26 cellular contexts compared by ENCODE assay signal in genomic region chr1:67780637-67781036, GRCh38. TPM values are rescaled to one million over a fixed set of nuclear protein-coding genes. Genes with fewer than 3 reads are reported as not detected.
DNase-seq lines count a peak whose midpoint lies in the region; ATAC-seq, FAIRE-seq and TF ChIP-seq lines count a peak whose summit lies in the region.
"Had no signal": no experiment of that assay in that cellular context is flagged by ENCODE, and none has a peak within 500 bp of the region (broad histone marks: within the 10 kb centered on the region; RNA-seq: fewer than 3 reads in every experiment).

No MANE protein-coding gene starts in this region.

- no peak for FAIRE-seq in H54 (lab: Jason Lieb, UNC)
- FAIRE-seq: G401.6, GM19239 had no signal

- H3K36me3 ChIP-seq in right atrium auricular region (no peaks in the 10 kb centered on the region), aorta (ENCODE audit: control insufficient read depth in 1 of 2, insufficient read depth in 2 of 2, low read length in 1 of 2) (no peaks in the 10 kb centered on the region), hepatocyte (replicated peaks; ENCODE audit: insufficient read depth, low read depth) (no peaks in the 10 kb centered on the region)

- DNase-seq in Right ventricle myocardium superior: no peak
- DNase-seq in right atrium auricular region (ENCODE audit: low spot score): no peak
- DNase-seq in left cardiac atrium: no peak
- DNase-seq in sciatic nerve (ENCODE audit: low spot score): no peak
- no peak for DNase-seq in aorta
- no peak for DNase-seq in hepatocyte (ENCODE audit: low spot score)
- no peak for DNase-seq in H54 (ENCODE audit: insufficient read length, low spot score)
- DNase-seq: 8988T; Calu3; CD8-positive, alpha-beta memory T cell; KBM-7; MM.1S; NCI-H1048; NCI-H1436; NCI-H187 treated with DMSO at 0.1 percent for 48 hours; NCI-H2107; NCI-H446 treated with DMSO at 0.1 percent for 48 hours; NCI-H526 treated with DMSO at 0.1 percent for 48 hours; OCI-M1; SHP77 treated with DMSO at 0.1 percent for 48 hours had no signal

- H4K20me1 ChIP-seq in hepatocyte (ENCODE audit: insufficient read depth, poor library complexity, severe bottlenecking): no peaks in the 10 kb centered on the region

- peak; percentile 78 for ATAC-seq in Right ventricle myocardium superior (ENCODE audit: poor library complexity)
- peak; percentile 54 to 68 for ATAC-seq in left cardiac atrium
- ATAC-seq in sciatic nerve: peak; percentile 83
- peak; percentile 62 for ATAC-seq in aorta (ENCODE audit: low FRiP score)
- no peak for ATAC-seq in HG03097 (IDR thresholded peaks at IDR 0.05; ENCODE audit: low FRiP score, unreplicated experiment)

- no peaks in the 10 kb centered on the region for H3K9me2 ChIP-seq in hepatocyte (replicated peaks; ENCODE audit: insufficient read depth)

- intact Hi-C loops in Right ventricle myocardium superior (cut with DNase I): loop anchor here (10.0 kb wide), 1 partner anchor 564 kb away; no protein-coding TSS in a partner anchor
- intact Hi-C loops in left cardiac atrium (cut with DNase I): no loop called here
- intact Hi-C loops in sciatic nerve (cut with DNase I): no loop called here
- intact Hi-C loops in aorta (cut with DNase I): no loop called here

- H2AFZ ChIP-seq in hepatocyte: no peak overlapping the region

- no peak for TF ChIP-seq POLR2A in H54 (IDR thresholded peaks at IDR 0.05; ENCODE audit: low read depth, low read length)

- no peaks in the 10 kb centered on the region for H3K27me3 ChIP-seq in right atrium auricular region
- H3K27me3 ChIP-seq in aorta (ENCODE audit: control insufficient read depth in 1 of 2, insufficient read depth in 2 of 2, low read length in 1 of 2): no peaks in the 10 kb centered on the region
- no peaks in the 10 kb centered on the region for H3K27me3 ChIP-seq in hepatocyte

- peaks cover 0 to 2% of the 10 kb centered on the region in 2 donors for H3K4me1 ChIP-seq in right atrium auricular region
- peaks cover 7 to 20% of the 10 kb centered on the region in 2 donors for H3K4me1 ChIP-seq in aorta (ENCODE audit: control insufficient read depth in 1 of 2, insufficient read depth in 2 of 2, low read length in 2 of 2)
- no peaks in the 10 kb centered on the region for H3K4me1 ChIP-seq in hepatocyte (ENCODE audit: insufficient read depth)

- no peak overlapping the region for H3K27ac ChIP-seq in right atrium auricular region
- H3K27ac ChIP-seq in aorta (ENCODE audit: low read depth in 1 of 2, low read length in 2 of 2): no peak overlapping the region
- H3K27ac ChIP-seq in hepatocyte: no peak overlapping the region
- H3K27ac ChIP-seq: C4-2B, HL-60, SK-N-MC had no signal

- WGBS in aorta, 2 donors: 9 to 10% methylated on average over 2 of the region's 2 CpGs
- WGBS in hepatocyte (ENCODE audit: low lambda C conversion rate, missing lambda C conversion rate): 100% methylated on average over 2 of the region's 2 CpGs

- H3K9me3 ChIP-seq in right atrium auricular region: no peaks in the 10 kb centered on the region
- H3K9me3 ChIP-seq in aorta (ENCODE audit: control insufficient read depth, low read length): no peaks in the 10 kb centered on the region
- H3K9me3 ChIP-seq in hepatocyte (ENCODE audit: low read depth): no peaks in the 10 kb centered on the region

- H3K4me3 ChIP-seq in right atrium auricular region: no peak overlapping the region
- H3K4me3 ChIP-seq in aorta (ENCODE audit: low read length in 2 of 2): no peak overlapping the region
- H3K4me3 ChIP-seq in hepatocyte: no peak overlapping the region
- H3K4me3 ChIP-seq: SK-N-MC had no signal

- TF ChIP-seq CTCF in right atrium auricular region (IDR thresholded peaks at IDR 0.05) (no peak), hepatocyte (IDR thresholded peaks at IDR 0.05; ENCODE audit: poor library complexity) (no peak)

- no peak overlapping the region for H3K4me2 ChIP-seq in hepatocyte

- H3K79me2 ChIP-seq in hepatocyte: peaks cover 66% of the 10 kb centered on the region

RNA-seq across cellular contexts. Expression of gene GNG12, which starts 52.6 kb away (rescaled TPM):
- 31.9 TPM for total RNA-seq in Right ventricle myocardium superior
- total RNA-seq in right atrium auricular region: 10 to 100 TPM; 29.1 to 45.4 TPM
- 10 to 100 TPM; 34.1 to 49.6 TPM for total RNA-seq in left cardiac atrium
- total RNA-seq in sciatic nerve: 67.8 TPM
- 100 to 1,000 TPM; 123 to 175 TPM for total RNA-seq in aorta
- polyA plus RNA-seq in aorta: 10 to 100 TPM; 84.9 to 96.8 TPM
- total RNA-seq in hepatocyte: 97.0 and 108 TPM in 2 replicates
- polyA plus RNA-seq in hepatocyte: 49.6 and 51.9 TPM in 2 replicates
- polyA plus RNA-seq: CD8-positive, alpha-beta memory T cell had no signal
